Comparison of ENCODE assay signal across 8 cellular contexts in the genomic region with DNA sequence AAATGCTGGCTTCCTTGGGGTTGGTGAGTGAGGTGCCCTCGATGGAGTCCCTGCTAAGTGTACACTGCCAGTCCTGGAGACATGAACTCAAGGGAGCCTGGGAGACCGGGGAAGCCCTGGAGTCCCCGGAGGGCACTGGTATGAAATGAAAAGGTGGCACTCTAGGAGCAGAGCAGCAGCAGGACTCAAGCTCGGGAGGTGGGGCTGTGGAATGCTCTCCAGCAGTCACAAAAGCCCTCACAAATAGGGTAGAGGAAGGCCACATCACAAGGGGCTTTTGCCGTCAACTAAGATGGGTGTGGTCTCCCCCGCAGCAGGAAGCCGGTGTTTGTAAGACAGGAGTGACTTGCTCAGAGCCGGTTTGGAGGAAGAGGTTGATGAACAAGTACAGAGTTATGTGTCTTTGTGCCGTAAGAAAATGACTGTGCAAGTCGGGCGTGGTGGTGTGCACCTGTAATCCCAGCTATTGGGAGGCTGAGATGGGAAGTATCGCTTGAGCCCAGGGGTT. TPM values are rescaled to one million over a fixed set of nuclear protein-coding genes. Genes with fewer than 3 reads are reported as not detected.
DNase-seq lines count a peak whose midpoint lies in the region; ATAC-seq, FAIRE-seq and TF ChIP-seq lines count a peak whose summit lies in the region.

No MANE protein-coding gene starts in this region.

- peak overlapping the region; percentile 44 for H3K4me2 ChIP-seq in A549

- H3K36me3 Mint-ChIP-seq in activated T-cell treated with anti-CD3 and anti-CD28 coated beads, Interleukin-2, amount 50 U/mL, for 72 hours (ENCODE audit: insufficient read depth in 2 of 2), result peaks cover 3 to 4% of the 10 kb centered on the region in 2 donors
- H3K36me3 Mint-ChIP-seq in memory B cell, result no peaks in the 10 kb centered on the region

- H3K4me1 ChIP-seq in A549, result peaks cover 12% of the 10 kb centered on the region; the same call in 2 of the 3 replicates

- FAIRE-seq in A549 (lab: Jason Lieb, UNC) (no peak), RCC 7860 (lab: Jason Lieb, UNC) (no peak)

- no peaks in the 10 kb centered on the region for H3K27me3 Mint-ChIP-seq in activated T-cell treated with anti-CD3 and anti-CD28 coated beads, Interleukin-2, amount 50 U/mL, for 72 hours (ENCODE audit: low read depth)
- H3K27me3 Mint-ChIP-seq in memory B cell, result peaks cover 9% of the 10 kb centered on the region

- DNase-seq in A549 (ENCODE audit: low read depth in 1 of 2, low spot score in 1 of 2) (peak in 1 of 2 experiments; percentile 71), RCC 7860 (ENCODE audit: low spot score) (peak; percentile 5), memory B cell (ENCODE audit: low spot score in 2 of 2) (no peak), HUDEP-2 (lab: John Stamatoyannopoulos, UW; ENCODE audit: unreplicated experiment in 76 of 76) (no peak), nucleus accumbens (lab: John Stamatoyannopoulos, UW) (no peak)
- DNase-seq in activated T-cell treated with anti-CD3 and anti-CD28 coated beads, Interleukin-2, amount 50 U/mL, for 72 hours, result peak; percentile 76 to 77

- TF ChIP-seq POLR2A in A549 (IDR thresholded peaks at IDR 0.05; ENCODE audit: low read length), result no peak

- CTCF ChIA-PET in A549 (lab: Yijun Ruan, JAX), result interaction anchor here (1.0 to 5.2 kb wide), 5 partner anchors 13 to 115 kb away, joined by 3 to 29 read pairs (median 6); no protein-coding TSS in a partner anchor

- H3K27ac Mint-ChIP-seq in activated T-cell treated with anti-CD3 and anti-CD28 coated beads, Interleukin-2, amount 50 U/mL, for 72 hours, result peak overlapping the region; percentile 86
- peak overlapping the region; percentile 48 for H3K27ac Mint-ChIP-seq in memory B cell

- H3K9me3 ChIP-seq in A549, result no peaks in the 10 kb centered on the region

- TF ChIP-seq CTCF in A549 (IDR thresholded peaks at IDR 0.05), result no peak

- 21% methylated on average over 12 of the region's 12 CpGs for WGBS in A549 (ENCODE audit: missing lambda C conversion rate)

- peaks cover 0 to 3% of the 10 kb centered on the region in 2 donors for H3K9me3 Mint-ChIP-seq in activated T-cell treated with anti-CD3 and anti-CD28 coated beads, Interleukin-2, amount 50 U/mL, for 72 hours
- H3K9me3 Mint-ChIP-seq in memory B cell, result no peaks in the 10 kb centered on the region

- no peak overlapping the region for H3K4me3 ChIP-seq in A549

- peaks cover 54% of the 10 kb centered on the region for H3K4me1 Mint-ChIP-seq in activated T-cell treated with anti-CD3 and anti-CD28 coated beads, Interleukin-2, amount 50 U/mL, for 72 hours (ENCODE audit: low read depth)
- peaks cover 13% of the 10 kb centered on the region for H3K4me1 Mint-ChIP-seq in memory B cell

- ATAC-seq in A549, result peak; percentile 70
- ATAC-seq in activated T-cell treated with anti-CD3 and anti-CD28 coated beads, Interleukin-2, amount 50 U/mL, for 72 hours (replicated peaks in 1 of 2), result peak; percentile 96 to 97
- ATAC-seq in memory B cell (ENCODE audit: low read depth), result peak; percentile 92
- ATAC-seq in GM21717 (IDR thresholded peaks at IDR 0.05; ENCODE audit: unreplicated experiment), result no peak
- no peak for ATAC-seq in HG03159 (IDR thresholded peaks at IDR 0.05; ENCODE audit: unreplicated experiment)

- no peak for TF ChIP-seq RAD21 in A549 (conservative IDR thresholded peaks at IDR 0.05 in 1 of 2, IDR thresholded peaks at IDR 0.05 in 1 of 2)

- H3K27ac ChIP-seq in A549, result 0 out of 6 replicates have a peak overlapping the region, but pooled peaks of 1 of the 2 experiments have one; percentile 2

- peak overlapping the region; percentile 78 to 84 for H3K4me3 Mint-ChIP-seq in activated T-cell treated with anti-CD3 and anti-CD28 coated beads, Interleukin-2, amount 50 U/mL, for 72 hours
- H3K4me3 Mint-ChIP-seq in memory B cell, result peak overlapping the region; percentile 59

- POLR2A ChIA-PET in A549 (lab: Yijun Ruan, JAX), result interaction anchor here (2.2 kb wide), 1 partner anchor 13 kb away, joined by 10 read pairs; no protein-coding TSS in a partner anchor

- TF ChIP-seq EP300 in A549 (IDR thresholded peaks at IDR 0.05), result no peak

TF ChIP-seq in A549, 52 proteins besides CTCF, POLR2A, EP300 and RAD21:
- TF ChIP-seq, protein P1, sequence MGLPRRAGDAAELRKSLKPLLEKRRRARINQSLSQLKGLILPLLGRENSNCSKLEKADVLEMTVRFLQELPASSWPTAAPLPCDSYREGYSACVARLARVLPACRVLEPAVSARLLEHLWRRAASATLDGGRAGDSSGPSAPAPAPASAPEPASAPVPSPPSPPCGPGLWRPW (IDR thresholded peaks at IDR 0.05), result no peak
- TF ChIP-seq ATOH8 (CRISPR knock-in tag; IDR thresholded peaks at IDR 0.05; ENCODE audit: low read depth) (no peak), RARB (CRISPR knock-in tag; IDR thresholded peaks at IDR 0.05) (no peak), TFCP2L1 (CRISPR knock-in tag; IDR thresholded peaks at IDR 0.05) (no peak), JUN (IDR thresholded peaks at IDR 0.05) (no peak), ESRRA (IDR thresholded peaks at IDR 0.05; ENCODE audit: borderline replicate concordance, low read length) (no peak), BHLHE40 (IDR thresholded peaks at IDR 0.05; ENCODE audit: low read depth, low read length) (no peak), CBX2 (IDR thresholded peaks at IDR 0.05; ENCODE audit: borderline replicate concordance, low read depth) (no peak), ZFP36 (IDR thresholded peaks at IDR 0.05; ENCODE audit: borderline replicate concordance, partially characterized antibody) (no peak), HEYL (CRISPR knock-in tag; IDR thresholded peaks at IDR 0.05) (no peak), USF2 (IDR thresholded peaks at IDR 0.05) (no peak), GATA3 (IDR thresholded peaks at IDR 0.05; ENCODE audit: borderline replicate concordance) (no peak), MYC (IDR thresholded peaks at IDR 0.05; ENCODE audit: borderline replicate concordance, low read length) (no peak), ZSCAN20 (CRISPR knock-in tag; IDR thresholded peaks at IDR 0.05) (no peak), ELK1 (IDR thresholded peaks at IDR 0.05; ENCODE audit: low read depth, low read length) (no peak), HOXA7 (CRISPR knock-in tag; IDR thresholded peaks at IDR 0.05) (no peak)
- TF ChIP-seq, protein P2, sequence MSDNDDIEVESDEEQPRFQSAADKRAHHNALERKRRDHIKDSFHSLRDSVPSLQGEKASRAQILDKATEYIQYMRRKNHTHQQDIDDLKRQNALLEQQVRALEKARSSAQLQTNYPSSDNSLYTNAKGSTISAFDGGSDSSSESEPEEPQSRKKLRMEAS (IDR thresholded peaks at IDR 0.05), result no peak

RNA-seq across cellular contexts. Expression of gene CCNE1, which starts 19.3 kb away (rescaled TPM):
- polyA plus RNA-seq in A549 (2011; rRNA removed) (15.4 and 18.3 TPM in 2 replicates), A549 (2017; fragmentation: RNase III; extraction: RNeasy Plus Mini Kit Qiagen cat#74134 plus additional on column Dnase treatment) (25.0 to 26.9 TPM (median 25.2 TPM) in 3 replicates)
- 20.9 and 21.4 TPM in 2 replicates for polyA plus RNA-seq in A549 (2012; cell fraction: cytosol; rRNA removed)
- 21.9 and 34.2 TPM in 2 replicates for polyA plus RNA-seq in A549 (2012; cell fraction: nucleus; rRNA removed)
- 14.1 and 15.5 TPM in 2 replicates for polyA minus RNA-seq in A549 (2011; rRNA and poly(A)+ RNA removed)
- 10 to 100 TPM; 39.3 to 41.9 TPM for total RNA-seq in activated T-cell treated with anti-CD3 and anti-CD28 coated beads, Interleukin-2, amount 50 U/mL, for 72 hours

Comparison
In these comparisons a context has a peak if more than half of its experiments do, and no peak if none do; other contexts are left out.
1. ATAC-seq: peak in A549 (2 of 2), activated T-cell treated with anti-CD3 and anti-CD28 coated beads, Interleukin-2, amount 50 U/mL, for 72 hours (2 of 2) and memory B cell (single experiment); none in GM21717 (single experiment) and HG03159 (single experiment).
2. DNase-seq: peak in RCC 7860 (single experiment) and activated T-cell treated with anti-CD3 and anti-CD28 coated beads, Interleukin-2, amount 50 U/mL, for 72 hours (2 of 2); none in memory B cell (0 of 2), HUDEP-2 (0 of 76) and nucleus accumbens (0 of 56).